ENCODE assay signal across 1 cellular context in genomic region chr7:155804431-155804831, GRCh38.
TF ChIP-seq lines count a peak whose summit lies in the region.

No MANE protein-coding gene starts in this region.

TF ChIP-seq in A549, 52 proteins besides CTCF, POLR2A, EP300 and RAD21 (continued from another document):
- no peak for TF ChIP-seq REST (IDR thresholded peaks at IDR 0.05)
- TF ChIP-seq HDAC2 (IDR thresholded peaks at IDR 0.05) = no peak
- no peak for TF ChIP-seq PBX3 (IDR thresholded peaks at IDR 0.05)
- TF ChIP-seq EHMT2 (IDR thresholded peaks at IDR 0.05; ENCODE audit: low read depth) = no peak
- TF ChIP-seq CBX8 (IDR thresholded peaks at IDR 0.05) = no peak
